Comparison of ENCODE assay signal across 12 cellular contexts in genomic region chr17:45411348-45412105, GRCh38. TPM values are rescaled to one million over a fixed set of nuclear protein-coding genes. Genes with fewer than 3 reads are reported as not detected.
DNase-seq lines count a peak whose midpoint lies in the region; ATAC-seq lines count a peak whose summit lies in the region.
"Had no signal": no experiment of that assay in that cellular context is flagged by ENCODE, and none has a peak within 500 bp of the region (broad histone marks: within the 10 kb centered on the region; RNA-seq: fewer than 3 reads in every experiment).

No MANE protein-coding gene starts in this region.

- peaks cover 10% of the 10 kb centered on the region for H3K36me3 Mint-ChIP-seq in activated CD4-positive, alpha-beta T cell treated with anti-CD3 and anti-CD28 coated beads for 36 hours (ENCODE audit: low read depth)
- peaks cover 7% of the 10 kb centered on the region for H3K36me3 Mint-ChIP-seq in activated CD4-positive, alpha-beta memory T cell treated with anti-CD3 and anti-CD28 coated beads for 36 hours
- H3K36me3 Mint-ChIP-seq in stimulated activated effector memory CD8-positive, alpha-beta T cell treated with anti-CD3 and anti-CD28 coated beads, Interleukin-12 subunit alpha, Interleukin-12 subunit beta, amount 100 ng/mL, for 72 hours = peaks cover 14% of the 10 kb centered on the region

- POLR2A ChIA-PET in activated CD4-positive, alpha-beta T cell treated with anti-CD3 and anti-CD28 coated beads for 36 hours (lab: Charles Lee) = no interaction called here
- POLR2A ChIA-PET in activated CD4-positive, alpha-beta memory T cell treated with anti-CD3 and anti-CD28 coated beads for 36 hours (lab: Charles Lee) = no interaction called here

- CTCF ChIA-PET in activated CD4-positive, alpha-beta T cell treated with anti-CD3 and anti-CD28 coated beads for 36 hours (lab: Charles Lee) = interaction anchor here (0.9 to 1.3 kb wide), 2 partner anchors 17 to 312 kb away, joined by 3 to 4 read pairs; no protein-coding TSS in a partner anchor
- CTCF ChIA-PET in activated CD4-positive, alpha-beta memory T cell treated with anti-CD3 and anti-CD28 coated beads for 36 hours (lab: Charles Lee) = interaction anchor here (0.9 to 1.5 kb wide), 3 partner anchors 17 to 100 kb away, joined by 3 to 5 read pairs (median 3); no protein-coding TSS in a partner anchor

- no peak for DNase-seq in activated CD4-positive, alpha-beta T cell treated with anti-CD3 and anti-CD28 coated beads for 36 hours
- DNase-seq in activated CD4-positive, alpha-beta T cell treated with anti-CD3 and anti-CD28 coated beads, Interleukin-2, amount 50 U/mL, for 4 hours = no peak
- no peak for DNase-seq in activated CD4-positive, alpha-beta memory T cell treated with anti-CD3 and anti-CD28 coated beads for 36 hours
- peak; percentile 61 for DNase-seq in left ventricle myocardium superior
- DNase-seq in stimulated activated effector memory CD8-positive, alpha-beta T cell treated with anti-CD3 and anti-CD28 coated beads, Interleukin-12 subunit alpha, Interleukin-12 subunit beta, amount 100 ng/mL, for 72 hours (ENCODE audit: low spot score in 2 of 2) = no peak
- DNase-seq in NCI-H82 treated with DMSO at 0.1 percent for 48 hours (lab: John Stamatoyannopoulos, UW; ENCODE audit: unreplicated experiment) = no peak
- DNase-seq: ACHN; IMR-90; NCI-H748 treated with DMSO at 0.1 percent for 48 hours; stimulated activated CD8-positive, alpha-beta memory T cell treated with anti-CD3 and anti-CD28 coated beads, Interleukin-4, amount 100 ng/mL, for 48 hours had no signal

- peak overlapping the region; percentile 96 for H3K27ac Mint-ChIP-seq in activated CD4-positive, alpha-beta T cell treated with anti-CD3 and anti-CD28 coated beads for 36 hours
- H3K27ac Mint-ChIP-seq in activated CD4-positive, alpha-beta memory T cell treated with anti-CD3 and anti-CD28 coated beads for 36 hours = peak overlapping the region; percentile 98
- H3K27ac Mint-ChIP-seq in stimulated activated effector memory CD8-positive, alpha-beta T cell treated with anti-CD3 and anti-CD28 coated beads, Interleukin-12 subunit alpha, Interleukin-12 subunit beta, amount 100 ng/mL, for 72 hours = peak overlapping the region; percentile 99

- H3K4me3 Mint-ChIP-seq in activated CD4-positive, alpha-beta T cell treated with anti-CD3 and anti-CD28 coated beads for 36 hours = peak overlapping the region; percentile 95
- H3K4me3 Mint-ChIP-seq in activated CD4-positive, alpha-beta memory T cell treated with anti-CD3 and anti-CD28 coated beads for 36 hours = peak overlapping the region; percentile 99
- peak overlapping the region; percentile 93 for H3K4me3 Mint-ChIP-seq in stimulated activated effector memory CD8-positive, alpha-beta T cell treated with anti-CD3 and anti-CD28 coated beads, Interleukin-12 subunit alpha, Interleukin-12 subunit beta, amount 100 ng/mL, for 72 hours

- H3K27me3 Mint-ChIP-seq in activated CD4-positive, alpha-beta T cell treated with anti-CD3 and anti-CD28 coated beads for 36 hours = no peaks in the 10 kb centered on the region
- H3K27me3 Mint-ChIP-seq in activated CD4-positive, alpha-beta memory T cell treated with anti-CD3 and anti-CD28 coated beads for 36 hours = no peaks in the 10 kb centered on the region

- no peaks in the 10 kb centered on the region for H3K9me3 Mint-ChIP-seq in activated CD4-positive, alpha-beta T cell treated with anti-CD3 and anti-CD28 coated beads for 36 hours (ENCODE audit: low read depth)
- H3K9me3 Mint-ChIP-seq in activated CD4-positive, alpha-beta memory T cell treated with anti-CD3 and anti-CD28 coated beads for 36 hours = no peaks in the 10 kb centered on the region
- no peaks in the 10 kb centered on the region for H3K9me3 Mint-ChIP-seq in stimulated activated effector memory CD8-positive, alpha-beta T cell treated with anti-CD3 and anti-CD28 coated beads, Interleukin-12 subunit alpha, Interleukin-12 subunit beta, amount 100 ng/mL, for 72 hours

- intact Hi-C loops in activated CD4-positive, alpha-beta T cell treated with anti-CD3 and anti-CD28 coated beads for 36 hours (cut with DNase I, micrococcal nuclease) = no loop called here
- intact Hi-C loops in activated CD4-positive, alpha-beta memory T cell treated with anti-CD3 and anti-CD28 coated beads for 36 hours (cut with micrococcal nuclease) = no loop called here
- intact Hi-C loops in left ventricle myocardium superior (cut with micrococcal nuclease) = no loop called here

- H3K4me1 Mint-ChIP-seq in activated CD4-positive, alpha-beta T cell treated with anti-CD3 and anti-CD28 coated beads for 36 hours = peaks cover 40% of the 10 kb centered on the region
- H3K4me1 Mint-ChIP-seq in activated CD4-positive, alpha-beta memory T cell treated with anti-CD3 and anti-CD28 coated beads for 36 hours (ENCODE audit: low read depth) = peaks cover 41% of the 10 kb centered on the region
- peaks cover 56% of the 10 kb centered on the region for H3K4me1 Mint-ChIP-seq in stimulated activated effector memory CD8-positive, alpha-beta T cell treated with anti-CD3 and anti-CD28 coated beads, Interleukin-12 subunit alpha, Interleukin-12 subunit beta, amount 100 ng/mL, for 72 hours

- ATAC-seq in activated CD4-positive, alpha-beta T cell treated with anti-CD3 and anti-CD28 coated beads for 36 hours = no peak
- ATAC-seq in left ventricle myocardium superior (peak; percentile 67), HG03521 (IDR thresholded peaks at IDR 0.05; ENCODE audit: unreplicated experiment) (no peak), HG03175 (IDR thresholded peaks at IDR 0.05; ENCODE audit: unreplicated experiment) (no peak)
- ATAC-seq in stimulated activated effector memory CD8-positive, alpha-beta T cell treated with anti-CD3 and anti-CD28 coated beads, Interleukin-12 subunit alpha, Interleukin-12 subunit beta, amount 100 ng/mL, for 72 hours = no peak

RNA-seq across cellular contexts. Expression of gene ARHGAP27, which starts 21.1 kb away (rescaled TPM):
- 10 to 100 TPM; 43.2 to 43.5 TPM for total RNA-seq in activated CD4-positive, alpha-beta T cell treated with anti-CD3 and anti-CD28 coated beads for 36 hours
- total RNA-seq in activated CD4-positive, alpha-beta memory T cell treated with anti-CD3 and anti-CD28 coated beads for 36 hours = 10 to 100 TPM; 41.7 to 44.3 TPM
- total RNA-seq in left ventricle myocardium superior = 37.3 TPM
